8 cellular contexts compared by ENCODE assay signal in genomic region chr16:23423496-23424049, GRCh38. TPM values are rescaled to one million over a fixed set of nuclear protein-coding genes. Genes with fewer than 3 reads are reported as not detected.
DNase-seq lines count a peak whose midpoint lies in the region; ATAC-seq and TF ChIP-seq lines count a peak whose summit lies in the region.

No MANE protein-coding gene starts in this region.

- H3K4me3 ChIP-seq in esophagus muscularis mucosa, result peak overlapping the region in 1 of 4 donors; percentile 14
- H3K4me3 ChIP-seq in parathyroid adenoma (ENCODE audit: low read depth, low read length), result no peak overlapping the region

- ATAC-seq in GM18909 (IDR thresholded peaks at IDR 0.05; ENCODE audit: poor library complexity, unreplicated experiment), result no peak

- H3K79me2 ChIP-seq in parathyroid adenoma, result no peaks in the 10 kb centered on the region

- H3K4me1 ChIP-seq in esophagus muscularis mucosa, result peaks cover 22 to 41% (median 36%) of the 10 kb centered on the region in 4 donors
- no peaks in the 10 kb centered on the region for H3K4me1 ChIP-seq in parathyroid adenoma

- H3K36me3 ChIP-seq in esophagus muscularis mucosa (peaks cover 0 to 20% (median 14%) of the 10 kb centered on the region in 4 donors), parathyroid adenoma (ENCODE audit: control insufficient read depth, insufficient read depth, low read length) (no peaks in the 10 kb centered on the region)

- TF ChIP-seq POLR2A in esophagus muscularis mucosa (IDR thresholded peaks at IDR 0.05; ENCODE audit: low read depth), result no peak

- H3K27me3 ChIP-seq in esophagus muscularis mucosa (no peaks in the 10 kb centered on the region), parathyroid adenoma (ENCODE audit: control insufficient read depth, insufficient read depth, low read length) (no peaks in the 10 kb centered on the region)

- H3K27ac ChIP-seq in esophagus muscularis mucosa (replicated peaks in 1 of 4) (peak overlapping the region; percentile 91 to 95 (median 94)), parathyroid adenoma (peak overlapping the region; percentile 66)

- peak; percentile 78 for TF ChIP-seq EP300 in esophagus muscularis mucosa (IDR thresholded peaks at IDR 0.05)

- intact Hi-C loops in esophagus muscularis mucosa (cut with DNase I), result no loop called here

- DNase-seq in COR-L47 (lab: John Stamatoyannopoulos, UW) (peak; percentile 89), NCI-H748 (lab: John Stamatoyannopoulos, UW; ENCODE audit: unreplicated experiment) (peak; percentile 39), esophagus muscularis mucosa (ENCODE audit: extremely low spot score) (peak; percentile 96), NCI-H526 treated with DMSO at 0.1 percent for 48 hours (lab: John Stamatoyannopoulos, UW) (no peak), SHP77 (lab: John Stamatoyannopoulos, UW) (no peak)
- DNase-seq in activated T-cell treated with anti-CD3 and anti-CD28 coated beads, Interleukin-2, amount 50 U/mL, for 1 hour, result no peak

- 17% methylated on average over 11 of the region's 11 CpGs for WGBS in esophagus muscularis mucosa

- TF ChIP-seq CTCF in esophagus muscularis mucosa (IDR thresholded peaks at IDR 0.05), result no peak
- TF ChIP-seq CTCF in parathyroid adenoma (IDR thresholded peaks at IDR 0.05), result no peak

- H3K4me2 ChIP-seq in parathyroid adenoma (ENCODE audit: low read length), result no peak overlapping the region

- no peaks in the 10 kb centered on the region for H3K9me3 ChIP-seq in esophagus muscularis mucosa
- H3K9me3 ChIP-seq in parathyroid adenoma (ENCODE audit: control insufficient read depth, low read length), result no peaks in the 10 kb centered on the region

- no peak overlapping the region for H3K9ac ChIP-seq in parathyroid adenoma

- H2AFZ ChIP-seq in parathyroid adenoma, result no peak overlapping the region

RNA-seq across cellular contexts. Expression of gene COG7, which starts 29.4 kb away (rescaled TPM):
- total RNA-seq in esophagus muscularis mucosa, result 10 to 100 TPM; 11.9 to 23.7 (median 15.1) TPM

Comparison
In these comparisons a context has a peak if more than half of its experiments do, and no peak if none do; other contexts are left out.
1. DNase-seq: peak in COR-L47 (single experiment), NCI-H748 (single experiment) and esophagus muscularis mucosa (single experiment); none in NCI-H526 treated with DMSO at 0.1 percent for 48 hours (single experiment), activated T-cell treated with anti-CD3 and anti-CD28 coated beads, Interleukin-2, amount 50 U/mL, for 1 hour (single experiment) and SHP77 (0 of 2).